16 cellular contexts compared by ENCODE assay signal in the genomic region with DNA sequence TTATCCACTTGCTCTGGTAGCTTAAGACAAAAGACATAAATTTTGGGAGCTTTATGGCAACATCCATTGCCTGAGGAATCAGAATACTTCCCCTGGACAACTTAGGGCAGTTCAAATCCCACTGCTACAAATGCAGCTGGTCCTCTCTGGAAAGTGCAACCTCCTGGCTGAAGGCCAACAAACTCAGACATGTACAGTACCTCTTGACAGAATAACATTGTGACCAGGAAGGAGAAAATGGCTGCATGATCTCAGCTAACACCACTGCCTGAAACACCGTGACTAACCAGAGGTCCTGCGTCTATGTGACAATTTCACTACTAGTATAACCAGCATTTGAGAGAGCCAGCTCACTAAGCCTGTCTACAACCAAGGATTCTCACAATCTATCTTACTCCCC.
A peak's percentile ranks its signal among the peaks of the same experiment; 100 is the strongest.
DNase-seq lines count a peak whose midpoint lies in the region; ATAC-seq and TF ChIP-seq lines count a peak whose summit lies in the region.
"Had no signal": no experiment of that assay in that cellular context is flagged by ENCODE, and none has a peak within 500 bp of the region (broad histone marks: within the 10 kb centered on the region; RNA-seq: fewer than 3 reads in every experiment).

No MANE protein-coding gene starts in this region.

- CTCF ChIA-PET in A673 (lab: Charles Lee), result no interaction called here

- in situ Hi-C loops in HAP-1 (cut with MboI; ENCODE audit: low sequenced_read_pairs), result no loop called here

- H3K9me3 Mint-ChIP-seq in natural killer cell, result no peaks in the 10 kb centered on the region

- H3K27ac ChIP-seq in A673 (ENCODE audit: low read depth, low read length, poor library complexity, severe bottlenecking), result no peak overlapping the region
- H3K27ac ChIP-seq: psoas muscle had no signal

- no peak overlapping the region for H3K4me3 ChIP-seq in A673 (ENCODE audit: low read depth, low read length, poor library complexity, severe bottlenecking)
- H3K4me3 ChIP-seq in GM12865 (ENCODE audit: low read depth, low read length), result no peak overlapping the region
- H3K4me3 ChIP-seq in fibroblast of the aortic adventitia (ENCODE audit: low read depth, low read length), result no peak overlapping the region
- H3K4me3 ChIP-seq in HAP-1, result no peak overlapping the region
- H3K4me3 ChIP-seq: psoas muscle had no signal

- POLR2A ChIA-PET in A673 (lab: Charles Lee; ENCODE audit: low non-redundant PET), result no interaction called here

- H3K36me3 Mint-ChIP-seq in natural killer cell, result no peaks in the 10 kb centered on the region

- H3K27me3 ChIP-seq in A673 (replicated peaks; ENCODE audit: insufficient read depth, low read depth, low read length, poor library complexity), result no peaks in the 10 kb centered on the region
- no peaks in the 10 kb centered on the region for H3K27me3 ChIP-seq in HAP-1 (ENCODE audit: low read depth)

- H3K27me3 Mint-ChIP-seq in natural killer cell (ENCODE audit: low read depth in 2 of 2), result peaks cover 6 to 8% of the 10 kb centered on the region in 2 donors

- DNase-seq in A673 (ENCODE audit: low spot score) (peak; percentile 7), GM12865 (ENCODE audit: low read depth) (peak; percentile 9), NCI-H774 (lab: John Stamatoyannopoulos, UW) (peak; percentile 28), fibroblast of the aortic adventitia (ENCODE audit: low read depth) (peak; percentile 17), natural killer cell (no peak), HAP-1 (ENCODE audit: low spot score in 2 of 2) (no peak), hepatic stellate cell (ENCODE audit: low spot score) (no peak)
- DNase-seq: activated T-cell treated with anti-CD3 and anti-CD28 coated beads, Interleukin-2, amount 50 U/mL, for 72 hours; AML-193; GDM1; psoas muscle; stimulated activated CD4-positive, alpha-beta T cell treated with anti-CD3 and anti-CD28 coated beads, Interleukin-4, amount 100 ng/mL, for 24 hours; stimulated activated naive CD8-positive, alpha-beta T cell treated with anti-CD3 and anti-CD28 coated beads, Interleukin-15, Interleukin-2, amounts not matched to agents 100 U/mL and 50 U/mL, for 24 hours; SW 1271 had no signal

- TF ChIP-seq CTCF in A673 (conservative IDR thresholded peaks at IDR 0.05; ENCODE audit: low read depth, low read length) (no peak), GM12865 (IDR thresholded peaks at IDR 0.05; ENCODE audit: insufficient read depth, low read depth, low read length, missing control alignments) (no peak), fibroblast of the aortic adventitia (IDR thresholded peaks at IDR 0.05; ENCODE audit: insufficient read depth, low read length) (no peak), natural killer cell (IDR thresholded peaks at IDR 0.05) (no peak)

- H3K9me3 ChIP-seq in A673 (ENCODE audit: low read depth, low read length, poor library complexity, severe bottlenecking) (no peaks in the 10 kb centered on the region), HAP-1 (no peaks in the 10 kb centered on the region)

- H3K4me1 Mint-ChIP-seq in natural killer cell, result peaks cover 2% of the 10 kb centered on the region in 2 donors

- no peak overlapping the region for H3K4me3 Mint-ChIP-seq in natural killer cell
- H3K4me3 Mint-ChIP-seq: activated T-cell treated with anti-CD3 and anti-CD28 coated beads, Interleukin-2, amount 50 U/mL, for 72 hours had no signal

- H3K4me1 ChIP-seq in A673 (ENCODE audit: insufficient read depth, low read length, poor library complexity, severe bottlenecking) (no peaks in the 10 kb centered on the region), HAP-1 (peaks cover 4% of the 10 kb centered on the region; the same call in 1 of the 2 replicates)
- H3K4me1 ChIP-seq: psoas muscle had no signal

- no peak for ATAC-seq in HG02840 (IDR thresholded peaks at IDR 0.05; ENCODE audit: low FRiP score, unreplicated experiment)
- no peak for ATAC-seq in natural killer cell
- ATAC-seq: activated T-cell treated with anti-CD3 and anti-CD28 coated beads, Interleukin-2, amount 50 U/mL, for 72 hours; esophagus mucosa; stimulated activated naive CD8-positive, alpha-beta T cell treated with anti-CD3 and anti-CD28 coated beads, Interleukin-15, Interleukin-2, amounts not matched to agents 100 U/mL and 50 U/mL, for 24 hours had no signal

- intact Hi-C loops in A673 (cut with micrococcal nuclease; ENCODE audit: unreplicated experiment) (no loop called here), natural killer cell (cut with micrococcal nuclease) (no loop called here)

- no peak overlapping the region for H3K27ac Mint-ChIP-seq in natural killer cell
- H3K27ac Mint-ChIP-seq: activated T-cell treated with anti-CD3 and anti-CD28 coated beads, Interleukin-2, amount 50 U/mL, for 72 hours had no signal

- no TSS peak for BruUV-seq in A673 (replicated peaks; lab: Mats Ljungman, UMichigan)

- H3K36me3 ChIP-seq in A673 (ENCODE audit: insufficient read depth, low read length, poor library complexity, severe bottlenecking), result no peaks in the 10 kb centered on the region
- no peaks in the 10 kb centered on the region for H3K36me3 ChIP-seq in HAP-1 (replicated peaks)

Comparison
In these comparisons a context has a peak if more than half of its experiments do, and no peak if none do; other contexts are left out.
1. DNase-seq: peak in A673 (single experiment), GM12865 (single experiment), NCI-H774 (single experiment) and fibroblast of the aortic adventitia (single experiment); none in natural killer cell (single experiment), HAP-1 (0 of 2) and hepatic stellate cell (single experiment).